15 cellular contexts compared by ENCODE assay signal in the genomic region with DNA sequence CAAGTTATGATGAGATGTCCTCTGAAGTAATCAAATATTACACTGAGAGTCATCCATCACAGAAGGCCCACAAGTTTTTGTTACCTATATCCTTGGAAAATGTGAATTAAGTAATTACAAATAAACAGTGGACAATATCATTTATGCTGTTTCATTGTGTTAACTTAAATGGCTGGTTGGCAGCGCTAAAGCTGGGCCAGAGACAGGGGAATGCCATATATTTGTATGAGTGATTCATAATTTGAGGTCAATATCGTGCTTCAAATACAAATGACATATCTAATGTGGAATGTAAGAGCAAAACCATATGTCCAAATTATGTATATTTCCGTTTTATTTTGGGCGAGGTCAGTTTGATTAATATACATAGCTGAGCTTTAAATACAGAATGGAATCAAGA.
DNase-seq lines count a peak whose midpoint lies in the region; ATAC-seq and TF ChIP-seq lines count a peak whose summit lies in the region.
"Had no signal": no experiment of that assay in that cellular context is flagged by ENCODE, and none has a peak within 500 bp of the region (broad histone marks: within the 10 kb centered on the region; RNA-seq: fewer than 3 reads in every experiment).

No MANE protein-coding gene starts in this region.

- H4K20me1 ChIP-seq in Karpas-422 (ENCODE audit: insufficient read depth, low read depth, low read length) = no peaks in the 10 kb centered on the region
- H4K20me1 ChIP-seq in SK-N-SH (ENCODE audit: insufficient read depth) = no peaks in the 10 kb centered on the region
- H4K20me1 ChIP-seq: BLaER1 had no signal

- TF ChIP-seq CTCF in SK-N-SH (IDR thresholded peaks at IDR 0.05) = no peak
- TF ChIP-seq CTCF in epithelial cell of esophagus (IDR thresholded peaks at IDR 0.05; ENCODE audit: insufficient read depth, low read depth, low read length, missing control alignments) = no peak

- H3K9me2 ChIP-seq in Karpas-422 (replicated peaks; ENCODE audit: insufficient read depth, low read length) (no peaks in the 10 kb centered on the region), SK-N-SH (no peaks in the 10 kb centered on the region)

- H3K27ac ChIP-seq in Karpas-422 (ENCODE audit: low read length) = no peak overlapping the region
- H3K27ac ChIP-seq in SK-N-SH (ENCODE audit: low read depth in 2 of 2, low read length in 1 of 2) = no peak overlapping the region
- H3K27ac ChIP-seq: BLaER1 had no signal

- H2AFZ ChIP-seq in Karpas-422 (ENCODE audit: low read length) (0 out of 2 replicates have a peak overlapping the region, but pooled peaks have one; percentile 2), SK-N-SH (ENCODE audit: low read depth) (no peak overlapping the region)

- DNase-seq in Karpas-422 (no peak), SK-N-SH (no peak), epithelial cell of esophagus (ENCODE audit: low read depth) (peak; percentile 56)
- DNase-seq: CD8-positive, alpha-beta memory T cell; DMS79 treated with DMSO at 0.1 percent for 48 hours; MV-4-11; NCI-H1436; NCI-H510A treated with DMSO at 0.1 percent for 48 hours; SHP77 treated with DMSO at 0.1 percent for 48 hours had no signal

- WGBS in SK-N-SH (ENCODE audit: low lambda C conversion rate) = 13% methylated on average over 4 of the region's 4 CpGs

- no peak for TF ChIP-seq EP300 in SK-N-SH (IDR thresholded peaks at IDR 0.05; ENCODE audit: borderline replicate concordance in 1 of 2, low read depth in 1 of 2, low read length in 1 of 2)

- H3K4me1 ChIP-seq in Karpas-422 (ENCODE audit: low read length) = peaks cover under 1% of the 10 kb centered on the region; the same call in 1 of the 2 replicates
- no peaks in the 10 kb centered on the region for H3K4me1 ChIP-seq in SK-N-SH (ENCODE audit: control insufficient read depth in 1 of 2, insufficient read depth in 2 of 2, low read depth in 1 of 2, low read length in 1 of 2)
- H3K4me1 ChIP-seq in skeletal muscle satellite cell (ENCODE audit: control insufficient read depth, insufficient read depth, low read length) = peaks cover 8% of the 10 kb centered on the region
- H3K4me1 ChIP-seq: BLaER1 had no signal

- POLR2A ChIA-PET in SK-N-SH (lab: Yijun Ruan, JAX) = no interaction called here

- no peaks in the 10 kb centered on the region for H3K79me2 ChIP-seq in Karpas-422 (ENCODE audit: low read length)
- no peaks in the 10 kb centered on the region for H3K79me2 ChIP-seq in SK-N-SH (ENCODE audit: insufficient read depth)

- no peaks in the 10 kb centered on the region for H3F3A ChIP-seq in SK-N-SH (replicated peaks; ENCODE audit: insufficient read depth)

- H3K4me2 ChIP-seq in Karpas-422 (ENCODE audit: low read depth, low read length, poor library complexity, severe bottlenecking) (no peak overlapping the region), SK-N-SH (no peak overlapping the region), skeletal muscle satellite cell (ENCODE audit: low read length) (peak overlapping the region; percentile 19)
- H3K4me2 ChIP-seq: BLaER1 had no signal

- no peaks in the 10 kb centered on the region for H3K36me3 ChIP-seq in Karpas-422 (ENCODE audit: insufficient read depth, low read length)
- H3K36me3 ChIP-seq in SK-N-SH (replicated peaks in 1 of 2; ENCODE audit: control insufficient read depth in 1 of 2, insufficient read depth in 2 of 2, low read length in 1 of 2) = no peaks in the 10 kb centered on the region
- H3K36me3 ChIP-seq in skeletal muscle satellite cell (ENCODE audit: insufficient read depth, low read length) = no peaks in the 10 kb centered on the region
- H3K36me3 ChIP-seq: BLaER1 had no signal

- H3K9me3 ChIP-seq in Karpas-422 (ENCODE audit: low read length) (peaks cover 10% of the 10 kb centered on the region), SK-N-SH (no peaks in the 10 kb centered on the region), skeletal muscle satellite cell (replicated peaks; ENCODE audit: low read length) (no peaks in the 10 kb centered on the region)
- H3K9me3 ChIP-seq: BLaER1 had no signal

- no peaks in the 10 kb centered on the region for H3K27me3 ChIP-seq in Karpas-422 (ENCODE audit: low read length)
- no peaks in the 10 kb centered on the region for H3K27me3 ChIP-seq in SK-N-SH (ENCODE audit: insufficient read depth)
- H3K27me3 ChIP-seq in skeletal muscle satellite cell (ENCODE audit: control insufficient read depth, insufficient read depth, low read length) = no peaks in the 10 kb centered on the region
- H3K27me3 ChIP-seq: BLaER1 had no signal

- no peak overlapping the region for H3K9ac ChIP-seq in Karpas-422 (ENCODE audit: low read length)
- H3K9ac ChIP-seq in SK-N-SH = no peak overlapping the region
- H3K9ac ChIP-seq in skeletal muscle satellite cell (ENCODE audit: low read depth, low read length) = no peak overlapping the region
- H3K9ac ChIP-seq: BLaER1 had no signal

- CTCF ChIA-PET in SK-N-SH (lab: Yijun Ruan, JAX) = interaction anchor here (0.6 kb wide), 1 partner anchor 1869 kb away, joined by 4 read pairs; no protein-coding TSS in a partner anchor

- H3K4me3 ChIP-seq in Karpas-422 (ENCODE audit: low read length) = no peak overlapping the region
- no peak overlapping the region for H3K4me3 ChIP-seq in SK-N-SH (ENCODE audit: low read depth in 2 of 2, low read length in 1 of 2)
- H3K4me3 ChIP-seq in epithelial cell of esophagus (ENCODE audit: low read length) = no peak overlapping the region
- H3K4me3 ChIP-seq in skeletal muscle satellite cell (ENCODE audit: low read length) = no peak overlapping the region
- H3K4me3 ChIP-seq: BLaER1 had no signal

- ATAC-seq in GM19467 (IDR thresholded peaks at IDR 0.05; ENCODE audit: unreplicated experiment) (no peak), HG03457 (IDR thresholded peaks at IDR 0.05; ENCODE audit: unreplicated experiment) (no peak), HG03460 (IDR thresholded peaks at IDR 0.05; ENCODE audit: unreplicated experiment) (no peak)
- ATAC-seq: HCT116 had no signal

- TF ChIP-seq RAD21 in SK-N-SH (IDR thresholded peaks at IDR 0.05; ENCODE audit: low read length) = no peak

TF ChIP-seq in SK-N-SH, 30 proteins besides CTCF, POLR2A, EP300 and RAD21:
- TF ChIP-seq PBX3 (IDR thresholded peaks at IDR 0.05) = peak; percentile 12; the same call in 1 of the 2 replicates
- no peak for TF ChIP-seq FOSL2 (IDR thresholded peaks at IDR 0.05; ENCODE audit: borderline replicate concordance, low read depth)
